ENCODE assay signal across 1 cellular context in the genomic region with DNA sequence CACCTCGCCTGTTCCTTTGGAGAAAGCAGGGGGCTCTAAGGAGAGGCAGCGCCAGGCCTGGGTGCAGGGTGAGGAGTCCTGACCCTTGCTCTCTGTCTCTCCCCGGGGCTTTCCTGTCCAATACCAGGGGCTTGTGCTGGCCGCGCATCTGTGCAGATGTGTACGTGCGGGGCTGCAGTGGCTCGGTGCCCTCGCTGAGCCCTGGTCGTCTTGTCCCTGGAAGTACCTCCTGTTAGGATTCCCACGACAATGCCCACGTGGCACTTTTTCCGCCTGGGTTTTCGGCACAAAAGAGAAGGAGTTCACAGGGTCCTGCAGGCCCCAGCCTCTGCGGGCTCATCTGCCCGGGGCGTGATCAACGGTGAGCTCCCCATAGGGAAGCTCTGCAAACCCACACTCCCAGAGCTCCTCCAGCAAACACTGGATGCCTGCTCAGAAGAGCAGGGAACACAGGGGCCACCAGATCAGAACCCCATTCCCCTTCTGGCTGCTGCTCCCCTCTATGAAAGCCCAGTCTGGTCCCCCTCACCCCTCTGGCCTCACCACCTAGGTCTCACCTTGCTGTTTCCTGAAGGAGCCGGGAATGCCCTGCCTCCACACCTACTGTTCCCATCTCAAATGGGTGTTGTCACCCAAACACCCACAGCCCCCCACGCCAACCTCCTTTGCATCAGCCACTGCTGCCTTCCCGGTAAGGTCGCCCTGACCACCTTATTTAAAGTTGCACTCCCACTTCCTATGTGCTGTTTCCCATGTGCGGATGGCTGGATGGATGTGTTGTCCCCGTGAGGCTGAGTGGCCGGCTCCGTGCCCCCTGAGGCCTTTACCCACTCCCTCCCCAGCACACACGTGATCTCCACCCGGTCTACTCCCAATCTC.
TF ChIP-seq lines count a peak whose summit lies in the region.

No MANE protein-coding gene starts in this region.

TF ChIP-seq in H1, 55 proteins besides CTCF, POLR2A, EP300 and RAD21 (continued from another document):
- TF ChIP-seq KDM4A (IDR thresholded peaks at IDR 0.05; ENCODE audit: low read depth, low read length, severe bottlenecking), result no peak
- no peak for TF ChIP-seq KDM1A (IDR thresholded peaks at IDR 0.05; ENCODE audit: borderline replicate concordance, low read length)
- no peak for TF ChIP-seq BACH1 (IDR thresholded peaks at IDR 0.05; ENCODE audit: low read length)
- TF ChIP-seq TCF12 (IDR thresholded peaks at IDR 0.05; ENCODE audit: low read depth, low read length), result no peak
- TF ChIP-seq, protein P1, sequence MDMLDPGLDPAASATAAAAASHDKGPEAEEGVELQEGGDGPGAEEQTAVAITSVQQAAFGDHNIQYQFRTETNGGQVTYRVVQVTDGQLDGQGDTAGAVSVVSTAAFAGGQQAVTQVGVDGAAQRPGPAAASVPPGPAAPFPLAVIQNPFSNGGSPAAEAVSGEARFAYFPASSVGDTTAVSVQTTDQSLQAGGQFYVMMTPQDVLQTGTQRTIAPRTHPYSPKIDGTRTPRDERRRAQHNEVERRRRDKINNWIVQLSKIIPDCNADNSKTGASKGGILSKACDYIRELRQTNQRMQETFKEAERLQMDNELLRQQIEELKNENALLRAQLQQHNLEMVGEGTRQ (IDR thresholded peaks at IDR 0.05; ENCODE audit: low read length), result no peak
- TF ChIP-seq POLR2AphosphoS5 (IDR thresholded peaks at IDR 0.05; ENCODE audit: low read depth, low read length), result no peak
- no peak for TF ChIP-seq SP1 (IDR thresholded peaks at IDR 0.05; ENCODE audit: low read depth, low read length)
- TF ChIP-seq CREB1 (IDR thresholded peaks at IDR 0.05), result no peak
- TF ChIP-seq CHD7 (IDR thresholded peaks at IDR 0.05; ENCODE audit: insufficient replicate concordance, low read length), result no peak
- TF ChIP-seq BRCA1 (IDR thresholded peaks at IDR 0.05; ENCODE audit: low read depth, low read length), result no peak
- no peak for TF ChIP-seq SAP30 (IDR thresholded peaks at IDR 0.05; ENCODE audit: insufficient read depth, insufficient replicate concordance, low read length)
- TF ChIP-seq ASH2L (IDR thresholded peaks at IDR 0.05; ENCODE audit: low read length), result no peak
- no peak for TF ChIP-seq RXRA (IDR thresholded peaks at IDR 0.05; ENCODE audit: insufficient read depth, low read depth, low read length)
- no peak for TF ChIP-seq RFX5 (IDR thresholded peaks at IDR 0.05; ENCODE audit: borderline replicate concordance, low read depth, low read length)
- no peak for TF ChIP-seq TEAD4 (IDR thresholded peaks at IDR 0.05; ENCODE audit: low read depth, low read length)
- no peak for TF ChIP-seq SRF (IDR thresholded peaks at IDR 0.05; ENCODE audit: low read depth, low read length)
- no peak for TF ChIP-seq CBX5 (IDR thresholded peaks at IDR 0.05; ENCODE audit: low read depth, low read length)
